8 cellular contexts compared by ENCODE assay signal in the genomic region with DNA sequence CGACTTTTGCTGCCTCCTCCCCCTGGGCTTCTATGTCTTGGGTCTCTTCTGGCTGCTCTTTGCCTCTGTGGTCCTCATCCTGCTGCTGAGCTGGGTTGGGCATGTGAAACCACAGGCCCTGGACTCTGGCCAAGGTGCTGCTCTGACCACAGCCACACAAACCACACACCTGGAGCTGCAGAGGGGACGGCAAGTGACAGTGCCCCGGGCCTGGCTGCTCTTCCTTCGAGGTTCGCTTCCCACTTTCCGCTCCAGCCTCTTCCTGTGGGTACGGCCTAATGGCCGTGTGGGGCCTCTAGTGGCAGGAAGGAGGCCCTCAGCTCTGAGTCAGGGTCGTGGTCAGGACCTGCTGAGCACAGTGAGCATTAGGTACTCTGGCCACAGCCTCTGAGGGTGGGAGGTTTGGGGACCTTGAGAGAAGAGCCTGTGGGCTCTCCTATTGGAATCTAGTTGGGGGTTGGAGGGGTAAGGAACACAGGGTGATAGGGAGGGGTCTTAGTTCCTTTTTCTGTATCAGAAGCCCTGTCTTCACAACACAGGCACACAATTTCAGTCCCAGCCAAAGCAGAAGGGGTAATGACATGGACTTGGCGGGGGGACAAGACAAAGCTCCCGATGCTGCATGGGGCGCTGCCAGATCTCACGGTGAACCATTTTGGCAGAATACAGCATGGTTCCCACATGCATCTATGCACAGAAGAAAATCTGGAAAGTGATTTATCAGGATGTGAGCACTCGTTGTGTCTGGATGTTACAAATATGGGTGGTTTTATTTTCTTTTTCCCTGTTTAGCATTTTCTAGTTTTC. TPM values are rescaled to one million over a fixed set of nuclear protein-coding genes. Genes with fewer than 3 reads are reported as not detected.
A peak's percentile ranks its signal among the peaks of the same experiment; 100 is the strongest.
DNase-seq lines count a peak whose midpoint lies in the region; ATAC-seq and TF ChIP-seq lines count a peak whose summit lies in the region.

No MANE protein-coding gene starts in this region.

- peaks cover 8% of the 10 kb centered on the region for H3F3A ChIP-seq in neural progenitor cell (ENCODE audit: low read depth)

- H3K4me3 ChIP-seq in neural progenitor cell (no peak overlapping the region), Peyer's patch (no peak overlapping the region)

- DNase-seq in AG20443 (ENCODE audit: low spot score) (peak; percentile 40), GM13976 (ENCODE audit: low spot score) (peak; percentile 58), RPMI8226 (peak; percentile 92), neural progenitor cell (ENCODE audit: low spot score) (no peak), Peyer's patch (no peak)
- no peak for DNase-seq in effector memory CD8-positive, alpha-beta T cell

- no peak overlapping the region for H3K9ac ChIP-seq in neural progenitor cell

- H3K27ac ChIP-seq in neural progenitor cell (no peak overlapping the region), Peyer's patch (peak overlapping the region in 1 of 4 donors; percentile 7)

- H3K9me3 ChIP-seq in neural progenitor cell (ENCODE audit: low read depth) (no peaks in the 10 kb centered on the region), Peyer's patch (no peaks in the 10 kb centered on the region)

- no peak overlapping the region for H2AFZ ChIP-seq in neural progenitor cell (replicated peaks)

- H4K20me1 ChIP-seq in neural progenitor cell (ENCODE audit: low read depth) = peaks cover 6% of the 10 kb centered on the region

- peak; percentile 67 for ATAC-seq in effector memory CD8-positive, alpha-beta T cell (replicated peaks)
- ATAC-seq in GM21723 (IDR thresholded peaks at IDR 0.05; ENCODE audit: unreplicated experiment) (no peak), HG03457 (IDR thresholded peaks at IDR 0.05; ENCODE audit: unreplicated experiment) (no peak)

- peaks cover 20% of the 10 kb centered on the region for H3K36me3 Mint-ChIP-seq in effector memory CD8-positive, alpha-beta T cell (ENCODE audit: insufficient read depth)
- H3K36me3 Mint-ChIP-seq in neural progenitor cell = peaks cover 20% of the 10 kb centered on the region

- H3K27ac Mint-ChIP-seq in effector memory CD8-positive, alpha-beta T cell = peak overlapping the region; percentile 79 to 92
- H3K27ac Mint-ChIP-seq in neural progenitor cell = peak overlapping the region; percentile 33

- H3K27me3 ChIP-seq in neural progenitor cell (no peaks in the 10 kb centered on the region), Peyer's patch (no peaks in the 10 kb centered on the region)

- H3K36me3 ChIP-seq in neural progenitor cell (no peaks in the 10 kb centered on the region), Peyer's patch (peaks cover 0 to 22% (median 0%) of the 10 kb centered on the region in 3 donors)

- peaks cover 36 to 38% of the 10 kb centered on the region in 2 donors for H3K4me1 Mint-ChIP-seq in effector memory CD8-positive, alpha-beta T cell (ENCODE audit: low read depth in 2 of 2)
- H3K4me1 Mint-ChIP-seq in neural progenitor cell = peaks cover 12% of the 10 kb centered on the region

- no peaks in the 10 kb centered on the region for H3K27me3 Mint-ChIP-seq in effector memory CD8-positive, alpha-beta T cell
- H3K27me3 Mint-ChIP-seq in neural progenitor cell (ENCODE audit: insufficient read depth, low read depth) = peaks cover 6% of the 10 kb centered on the region

- H3K79me2 ChIP-seq in neural progenitor cell (ENCODE audit: low read depth) = peaks cover 22% of the 10 kb centered on the region

- no peak overlapping the region for H3K4me2 ChIP-seq in neural progenitor cell

- no peak for TF ChIP-seq POLR2A in Peyer's patch (IDR thresholded peaks at IDR 0.05)

- peak overlapping the region; percentile 54 to 71 for H3K4me3 Mint-ChIP-seq in effector memory CD8-positive, alpha-beta T cell
- H3K4me3 Mint-ChIP-seq in neural progenitor cell = peak overlapping the region; percentile 39

- in situ Hi-C loops in GM13976 (cut with MboI; ENCODE audit: low sequenced_read_pairs, unreplicated experiment) = no loop called here

- no peaks in the 10 kb centered on the region for H3K9me3 Mint-ChIP-seq in effector memory CD8-positive, alpha-beta T cell
- H3K9me3 Mint-ChIP-seq in neural progenitor cell = no peaks in the 10 kb centered on the region

- H3K4me1 ChIP-seq in neural progenitor cell (peaks cover 8% of the 10 kb centered on the region), Peyer's patch (peaks cover 0 to 26% (median 13%) of the 10 kb centered on the region in 4 donors)

- peak; percentile 29 for TF ChIP-seq CTCF in GM13976 (IDR thresholded peaks at IDR 0.05; ENCODE audit: borderline replicate concordance, control extremely low read depth, extremely low read depth, insufficient read depth, missing control alignments)
- TF ChIP-seq CTCF in neural progenitor cell (IDR thresholded peaks at IDR 0.05) = peak; percentile 24
- peak in 3 of 6 experiments; percentile 16 to 20 (median 18) for TF ChIP-seq CTCF in Peyer's patch (IDR thresholded peaks at IDR 0.05)

RNA-seq across cellular contexts. Expression of gene GP1BA, which starts 2.3 kb away (rescaled TPM):
- total RNA-seq in neural progenitor cell (ENCODE audit: low replicate concordance) (not detected in 2 replicates), Peyer's patch (not detected)

RNA-seq across cellular contexts. Expression of gene SLC25A11, which starts 5.5 kb away (rescaled TPM):
- total RNA-seq in neural progenitor cell (ENCODE audit: low replicate concordance) = 35.3 and 61.6 TPM in 2 replicates
- 10 to 100 TPM; 30.5 to 84.1 (median 60.4) TPM for total RNA-seq in Peyer's patch

RNA-seq across cellular contexts. Expression of gene RNF167, which starts 5.7 kb away (rescaled TPM):
- total RNA-seq in neural progenitor cell (ENCODE audit: low replicate concordance) (43.9 and 82.1 TPM in 2 replicates), Peyer's patch (10 to 100 TPM; 57.8 to 92.1 (median 78.9) TPM)

RNA-seq across cellular contexts. Expression of gene PFN1, which starts 14.0 kb away (rescaled TPM):
- 203 and 458 TPM in 2 replicates for total RNA-seq in neural progenitor cell (ENCODE audit: low replicate concordance)
- 1,000 to 10,000 TPM in 1 of 4 donors, 100 to 1,000 TPM in 3; 530 to 1,064 (median 855) TPM for total RNA-seq in Peyer's patch

RNA-seq across cellular contexts. Expression of gene ENO3, which starts 16.5 kb away (rescaled TPM):
- total RNA-seq in neural progenitor cell (ENCODE audit: low replicate concordance) = 20.8 and 24.5 TPM in 2 replicates
- total RNA-seq in Peyer's patch = 10 to 100 TPM in 3 of 4 donors, 1 to 10 TPM in 1; 7.4 to 27.7 (median 20.6) TPM

Comparison
In these comparisons a context has a peak if more than half of its experiments do, and no peak if none do; other contexts are left out.
1. DNase-seq: peak in AG20443 (single experiment), GM13976 (single experiment) and RPMI8226 (single experiment); none in effector memory CD8-positive, alpha-beta T cell (0 of 3), neural progenitor cell (single experiment) and Peyer's patch (0 of 3).